Comparison of ENCODE assay signal across 31 cellular contexts in the genomic region with DNA sequence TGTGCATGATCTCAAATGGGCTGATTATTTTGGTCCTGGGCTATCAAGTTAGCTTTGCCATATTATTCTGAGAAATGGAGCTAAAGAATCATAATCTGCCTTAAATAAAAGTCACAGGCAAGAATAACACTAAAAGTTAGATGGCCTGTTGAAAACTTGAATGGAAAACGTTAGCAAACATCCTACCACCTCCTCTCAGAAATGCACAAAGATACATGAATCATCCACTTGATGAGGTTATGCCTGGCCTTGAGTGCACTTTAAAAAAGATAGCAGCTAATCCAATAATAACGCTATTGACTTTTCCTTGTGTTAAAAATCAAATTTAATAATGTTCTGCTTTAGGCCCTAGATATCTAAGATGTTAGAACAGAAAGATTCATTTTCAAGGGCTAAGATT.
"Had no signal": no experiment of that assay in that cellular context is flagged by ENCODE, and none has a peak within 500 bp of the region (broad histone marks: within the 10 kb centered on the region; RNA-seq: fewer than 3 reads in every experiment).

No MANE protein-coding gene starts in this region.

- H3K9me3 ChIP-seq: adrenal gland had no signal

- DNase-seq: activated B cell treated with CpG ODN at 0.5 μM for 24 hours; activated CD4-positive, alpha-beta memory T cell treated with anti-CD3 and anti-CD28 coated beads for 36 hours; activated CD4-positive, alpha-beta T cell treated with anti-CD3 and anti-CD28 coated beads for 4 hours; activated CD4-positive, alpha-beta T cell treated with anti-CD3 and anti-CD28 coated beads, Interleukin-2, amount 10 ng/mL, durations not matched to agents 24 days and 14 days; activated CD4-positive, alpha-beta T cell treated with anti-CD3 and anti-CD28 coated beads, Interleukin-2, amount 50 U/mL, for 1 hour; activated CD4-positive, alpha-beta T cell treated with anti-CD3 and anti-CD28 coated beads, Interleukin-2, amount 50 U/mL, for 4 hours; activated CD4-positive, CD25-positive, alpha-beta regulatory T cell treated with anti-CD3 and anti-CD28 coated beads, Interleukin-2, amount 50 U/mL, for 72 hours; activated CD8-positive, alpha-beta memory T cell treated with anti-CD3 and anti-CD28 coated beads, Interleukin-2, amount 50 U/mL, for 4 hours; activated CD8-positive, alpha-beta T cell treated with anti-CD3 and anti-CD28 coated beads for 36 hours; activated effector memory CD4-positive, alpha-beta T cell treated with anti-CD3 and anti-CD28 coated beads, Interleukin-2, amount 50 U/mL, for 16 hours; activated gamma-delta T cell treated with Interleukin-2 at 50 U/mL for 16 hours; activated naive CD4-positive, alpha-beta T cell; activated naive CD4-positive, alpha-beta T cell treated with anti-CD3 and anti-CD28 coated beads for 36 hours; activated naive CD4-positive, alpha-beta T cell treated with anti-CD3 and anti-CD28 coated beads, Interleukin-2, amount 50 U/mL, for 16 hours; activated naive CD8-positive, alpha-beta T cell treated with anti-CD3 and anti-CD28 coated beads for 36 hours; activated T-cell treated with anti-CD3 and anti-CD28 coated beads for 4 hours; activated T-cell treated with anti-CD3 and anti-CD28 coated beads, Interleukin-2, amount 50 U/mL, for 1 hour; activated T-cell treated with anti-CD3 and anti-CD28 coated beads, Interleukin-2, amount 50 U/mL, for 4 hours; activated T-cell treated with anti-CD3 and anti-CD28 coated beads, Interleukin-2, amount 50 U/mL, for 72 hours; adrenal gland; amygdala; anterior cingulate cortex; central memory CD4-positive, alpha-beta T cell; T-helper 1 cell; T-helper 2 cell; T-helper 9 cell had no signal

- H3K27ac ChIP-seq: adrenal gland, ascending aorta, breast epithelium, VCaP had no signal

- H3K4me3 ChIP-seq: adrenal gland, ascending aorta, breast epithelium had no signal

- ATAC-seq: activated CD8-positive, alpha-beta T cell treated with anti-CD3 and anti-CD28 coated beads for 36 hours; activated naive CD4-positive, alpha-beta T cell treated with anti-CD3 and anti-CD28 coated beads, Interleukin-2, amount 50 U/mL, for 72 hours; activated T-cell treated with anti-CD3 and anti-CD28 coated beads, Interleukin-2, amount 50 U/mL, for 4 hours; activated T-cell treated with anti-CD3 and anti-CD28 coated beads, Interleukin-2, amount 50 U/mL, for 72 hours; activated T-helper 17 cell treated with anti-CD3 and anti-CD28 coated beads, Interleukin-2, amount 50 U/mL, for 72 hours had no signal

- H3K27me3 ChIP-seq: adrenal gland, ascending aorta, breast epithelium had no signal

- H3K4me1 ChIP-seq: adrenal gland, ascending aorta, breast epithelium had no signal

- H3K36me3 ChIP-seq: adrenal gland, ascending aorta, breast epithelium had no signal
